In genomic region chr17:58525239-58525638, GRCh38 we compare ENCODE assay signal across 14 cellular contexts. TPM values are rescaled to one million over a fixed set of nuclear protein-coding genes. Genes with fewer than 3 reads are reported as not detected.
DNase-seq lines count a peak whose midpoint lies in the region; ATAC-seq and TF ChIP-seq lines count a peak whose summit lies in the region.
"Had no signal": no experiment of that assay in that cellular context is flagged by ENCODE, and none has a peak within 500 bp of the region (broad histone marks: within the 10 kb centered on the region; RNA-seq: fewer than 3 reads in every experiment).

No MANE protein-coding gene starts in this region.

- WGBS in adrenal gland, 4 donors: 27 to 60% (median 36%) methylated on average over 2 to 3 of the region's 3 CpGs
- WGBS in gastroesophageal sphincter (ENCODE audit: low coverage in 1 of 2), 2 donors: 22 to 42% methylated on average over 2 to 3 of the region's 3 CpGs

- no peaks in the 10 kb centered on the region for H3K79me2 ChIP-seq in parathyroid adenoma

- no peak for TF ChIP-seq POLR2A in adrenal gland (IDR thresholded peaks at IDR 0.05)
- TF ChIP-seq POLR2A in gastroesophageal sphincter (IDR thresholded peaks at IDR 0.05): no peak

- intact Hi-C loops in adrenal gland (cut with DNase I): loop anchor here in 1 of 2 donors (10.0 kb wide), 1 partner anchor 480 kb away; no protein-coding TSS in a partner anchor

- no peak overlapping the region for H2AFZ ChIP-seq in parathyroid adenoma

- H3K9me3 ChIP-seq in adrenal gland (replicated peaks in 1 of 3) (no peaks in the 10 kb centered on the region), gastroesophageal sphincter (no peaks in the 10 kb centered on the region), parathyroid adenoma (ENCODE audit: control insufficient read depth, low read length) (no peaks in the 10 kb centered on the region)

- H3K4me1 ChIP-seq in adrenal gland (replicated peaks in 1 of 2) (peaks cover 46 to 60% of the 10 kb centered on the region in 2 donors), gastroesophageal sphincter (peaks cover 0 to 32% (median 7%) of the 10 kb centered on the region in 3 donors), parathyroid adenoma (no peaks in the 10 kb centered on the region)

- no peaks in the 10 kb centered on the region for H3K9me3 Mint-ChIP-seq in activated naive CD8-positive, alpha-beta T cell treated with anti-CD3 and anti-CD28 coated beads, Interleukin-2, amount 50 U/mL, for 24 hours
- H3K9me3 Mint-ChIP-seq: CD4-positive, alpha-beta memory T cell had no signal

- no peaks in the 10 kb centered on the region for H3K4me1 Mint-ChIP-seq in activated naive CD8-positive, alpha-beta T cell treated with anti-CD3 and anti-CD28 coated beads, Interleukin-2, amount 50 U/mL, for 24 hours

- TF ChIP-seq EP300 in gastroesophageal sphincter (IDR thresholded peaks at IDR 0.05): no peak

- H3K27ac ChIP-seq in adrenal gland (peak overlapping the region; percentile 29 to 90 (median 64)), gastroesophageal sphincter (peak overlapping the region in 3 of 4 donors; percentile 22 to 66 (median 47)), parathyroid adenoma (peak overlapping the region; percentile 74)

- no peak for TF ChIP-seq CTCF in AG09309 (IDR thresholded peaks at IDR 0.05; ENCODE audit: control insufficient read depth, insufficient read depth, low read depth, low read length, missing control alignments)
- no peak for TF ChIP-seq CTCF in adrenal gland (IDR thresholded peaks at IDR 0.05)
- TF ChIP-seq CTCF in gastroesophageal sphincter (IDR thresholded peaks at IDR 0.05): no peak
- TF ChIP-seq CTCF in parathyroid adenoma (IDR thresholded peaks at IDR 0.05): no peak

- H3K27me3 ChIP-seq in adrenal gland: no peaks in the 10 kb centered on the region
- H3K27me3 ChIP-seq in gastroesophageal sphincter: no peaks in the 10 kb centered on the region
- no peaks in the 10 kb centered on the region for H3K27me3 ChIP-seq in parathyroid adenoma (ENCODE audit: control insufficient read depth, insufficient read depth, low read length)

- H3K4me2 ChIP-seq in parathyroid adenoma (ENCODE audit: low read length): no peak overlapping the region

- peak; percentile 63 for DNase-seq in AG09309 (ENCODE audit: low read depth)
- peak in 5 of 7 donors; percentile 63 to 85 (median 67) for DNase-seq in adrenal gland
- DNase-seq in activated naive CD4-positive, alpha-beta T cell (lab: John Stamatoyannopoulos, UW): no peak
- no peak for DNase-seq in activated naive CD8-positive, alpha-beta T cell treated with anti-CD3 and anti-CD28 coated beads, Interleukin-2, amount 50 U/mL, for 24 hours
- DNase-seq in epidermal melanocyte (ENCODE audit: insufficient read length, low spot score): no peak
- DNase-seq: activated CD8-positive, alpha-beta memory T cell treated with anti-CD3 and anti-CD28 coated beads, Interleukin-2, amount 50 U/mL, for 48 hours; CD4-positive, alpha-beta memory T cell; NCI-H1092 treated with DMSO at 0.1 percent for 48 hours; SIG-M5; stimulated activated CD4-positive, alpha-beta T cell treated with anti-CD3 and anti-CD28 coated beads, Interleukin-1b, Interleukin-23, amount 100 ng/mL, for 48 hours had no signal

- peaks cover 7% of the 10 kb centered on the region for H3K27me3 Mint-ChIP-seq in activated naive CD8-positive, alpha-beta T cell treated with anti-CD3 and anti-CD28 coated beads, Interleukin-2, amount 50 U/mL, for 24 hours

- H3K36me3 ChIP-seq in adrenal gland (replicated peaks in 1 of 2) (peaks cover 0 to 14% of the 10 kb centered on the region in 2 donors), gastroesophageal sphincter (no peaks in the 10 kb centered on the region), parathyroid adenoma (ENCODE audit: control insufficient read depth, insufficient read depth, low read length) (no peaks in the 10 kb centered on the region)

- ATAC-seq in gastroesophageal sphincter: peak; percentile 71
- no peak for ATAC-seq in activated naive CD8-positive, alpha-beta T cell treated with anti-CD3 and anti-CD28 coated beads, Interleukin-2, amount 50 U/mL, for 24 hours
- ATAC-seq in HG03097 (IDR thresholded peaks at IDR 0.05; ENCODE audit: low FRiP score, unreplicated experiment): no peak

- H3K27ac Mint-ChIP-seq in activated naive CD8-positive, alpha-beta T cell treated with anti-CD3 and anti-CD28 coated beads, Interleukin-2, amount 50 U/mL, for 24 hours: no peak overlapping the region

- no peaks in the 10 kb centered on the region for H3K36me3 Mint-ChIP-seq in activated naive CD8-positive, alpha-beta T cell treated with anti-CD3 and anti-CD28 coated beads, Interleukin-2, amount 50 U/mL, for 24 hours (ENCODE audit: low read depth)
- H3K36me3 Mint-ChIP-seq: CD4-positive, alpha-beta memory T cell had no signal

- no peak overlapping the region for H3K9ac ChIP-seq in parathyroid adenoma

- no peak overlapping the region for H3K4me3 ChIP-seq in AG09309 (ENCODE audit: control insufficient read depth, low read depth, low read length)
- no peak overlapping the region for H3K4me3 ChIP-seq in adrenal gland
- H3K4me3 ChIP-seq in gastroesophageal sphincter: no peak overlapping the region
- H3K4me3 ChIP-seq in parathyroid adenoma (ENCODE audit: low read depth, low read length): no peak overlapping the region

- no peak overlapping the region for H3K4me3 Mint-ChIP-seq in activated naive CD8-positive, alpha-beta T cell treated with anti-CD3 and anti-CD28 coated beads, Interleukin-2, amount 50 U/mL, for 24 hours
- H3K4me3 Mint-ChIP-seq: CD4-positive, alpha-beta memory T cell had no signal

RNA-seq across cellular contexts. Expression of gene MTMR4, which starts 10.8 kb away (rescaled TPM):
- total RNA-seq in adrenal gland (10 to 100 TPM; 36.4 to 72.0 (median 43.7) TPM), gastroesophageal sphincter (10 to 100 TPM; 31.6 to 36.5 (median 35.3) TPM)
- polyA plus RNA-seq in adrenal gland: 10 to 100 TPM; 11.4 to 43.1 (median 17.0) TPM

RNA-seq across cellular contexts. Expression of gene HSF5, which starts 37.0 kb away (rescaled TPM):
- total RNA-seq in adrenal gland: not detected
- polyA plus RNA-seq in adrenal gland: under 1 TPM; 0.03 to 0.08 (median 0.04) TPM
- under 1 TPM in 1 of 4 donors, not detected in 3; 0.13 TPM for total RNA-seq in gastroesophageal sphincter
- total RNA-seq: glomerular endothelial cell had no signal

Comparison
In these comparisons a context has a peak if more than half of its experiments do, and no peak if none do; other contexts are left out.
1. DNase-seq: peak in AG09309 (single experiment) and adrenal gland (5 of 7); none in activated naive CD4-positive, alpha-beta T cell (0 of 4), activated naive CD8-positive, alpha-beta T cell treated with anti-CD3 and anti-CD28 coated beads, Interleukin-2, amount 50 U/mL, for 24 hours (single experiment) and epidermal melanocyte (single experiment).
2. Peak in every context shown above with its lines, with median percentiles within 50 percentile points of each other: H3K27ac ChIP-seq.